ENCODE assay signal across 12 cellular contexts in the genomic region with DNA sequence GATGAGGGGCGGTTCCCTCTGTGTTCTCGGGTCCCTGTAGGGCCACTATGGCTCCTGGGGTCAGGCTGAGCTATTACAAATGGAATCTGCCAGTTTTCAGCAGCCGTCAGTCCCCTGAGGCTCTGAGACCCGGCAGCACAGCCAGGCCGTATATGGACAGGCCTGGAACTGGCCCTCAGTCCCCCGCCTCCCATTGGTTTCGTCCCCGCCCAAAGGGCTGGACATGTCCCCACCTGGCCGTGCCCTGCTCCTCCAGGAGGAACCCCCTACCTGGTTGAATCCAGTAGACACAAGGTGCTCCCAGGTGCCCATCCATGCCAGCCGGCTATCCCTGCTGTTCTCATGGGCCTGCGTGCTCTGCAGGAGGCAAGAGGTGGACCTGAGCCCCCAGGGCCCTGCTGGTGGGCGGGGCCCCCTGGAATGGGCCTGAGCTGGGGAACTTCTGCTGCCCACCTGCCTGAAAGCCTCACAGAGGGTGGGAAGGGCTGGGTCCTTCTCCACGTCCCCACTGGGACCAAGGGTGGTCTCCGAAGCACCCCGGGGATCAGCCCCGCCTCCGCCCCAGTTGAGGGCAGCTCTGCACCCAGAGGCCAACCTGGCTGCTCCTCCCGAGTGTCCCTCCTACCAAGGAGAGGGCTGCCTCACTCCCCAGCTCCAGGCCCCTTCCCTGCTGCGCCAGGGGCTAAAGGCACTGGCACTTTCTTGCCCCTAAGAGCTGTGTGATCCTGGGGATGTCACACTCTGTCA. TPM values are rescaled to one million over a fixed set of nuclear protein-coding genes. Genes with fewer than 3 reads are reported as not detected.
DNase-seq lines count a peak whose midpoint lies in the region; TF ChIP-seq lines count a peak whose summit lies in the region.
"Had no signal": no experiment of that assay in that cellular context is flagged by ENCODE, and none has a peak within 500 bp of the region (broad histone marks: within the 10 kb centered on the region; RNA-seq: fewer than 3 reads in every experiment).

No MANE protein-coding gene starts in this region.

- H3K27me3 ChIP-seq in A673 (replicated peaks; ENCODE audit: insufficient read depth, low read depth, low read length, poor library complexity), result no peaks in the 10 kb centered on the region
- no peaks in the 10 kb centered on the region for H3K27me3 ChIP-seq in NT2/D1 (ENCODE audit: insufficient read depth, insufficient read length)
- H3K27me3 ChIP-seq in osteoblast (ENCODE audit: insufficient read depth, low read length), result no peaks in the 10 kb centered on the region

- H3K9me3 ChIP-seq in A673 (ENCODE audit: low read depth, low read length, poor library complexity, severe bottlenecking) (no peaks in the 10 kb centered on the region), NT2/D1 (ENCODE audit: insufficient read depth, low read length) (no peaks in the 10 kb centered on the region), osteoblast (ENCODE audit: low read depth, low read length) (no peaks in the 10 kb centered on the region)

- BruUV-seq in A673 (replicated peaks; lab: Mats Ljungman, UMichigan), result no TSS peak

- no peak overlapping the region for H2AFZ ChIP-seq in osteoblast (ENCODE audit: low read length)

- CTCF ChIA-PET in A673 (lab: Charles Lee), result interaction anchor here (0.9 to 1.0 kb wide), 2 partner anchors 14 to 103 kb away, joined by 4 to 5 read pairs; no protein-coding TSS in a partner anchor

- no peak for DNase-seq in A673 (ENCODE audit: low spot score)
- DNase-seq in NT2/D1 (ENCODE audit: low read depth, low spot score), result no peak
- DNase-seq in fibroblast of mammary gland (ENCODE audit: low read depth), result peak; percentile 44
- DNase-seq in osteoblast (ENCODE audit: insufficient read length, low spot score, missing footprints), result peak; percentile 97
- DNase-seq in NCI-H748 (lab: John Stamatoyannopoulos, UW; ENCODE audit: unreplicated experiment), result no peak
- no peak for DNase-seq in posterior cingulate gyrus
- DNase-seq in dedifferentiated amniotic fluid mesenchymal stem cell (ENCODE audit: extremely low spot score), result no peak
- DNase-seq in NAMALWA (ENCODE audit: low spot score), result no peak
- DNase-seq: activated B cell treated with CpG ODN at 0.5 μM for 24 hours, HCEC 1CT, mammary epithelial cell, NCI-H446 had no signal

- H4K20me1 ChIP-seq in osteoblast (ENCODE audit: insufficient read depth, low read length), result peaks cover 28% of the 10 kb centered on the region

- H3K27ac ChIP-seq in A673 (ENCODE audit: low read depth, low read length, poor library complexity, severe bottlenecking) (peak overlapping the region; percentile 24), osteoblast (ENCODE audit: low read depth, low read length) (no peak overlapping the region)

- peak overlapping the region; percentile 47 for H3K9ac ChIP-seq in NT2/D1 (ENCODE audit: insufficient read length, low read depth)

- no peak overlapping the region for H3K4me2 ChIP-seq in osteoblast (ENCODE audit: insufficient read depth, low read length)

- POLR2A ChIA-PET in A673 (lab: Charles Lee; ENCODE audit: low non-redundant PET), result no interaction called here

- no peak for TF ChIP-seq CTCF in A673 (conservative IDR thresholded peaks at IDR 0.05; ENCODE audit: low read depth, low read length)
- TF ChIP-seq CTCF in fibroblast of mammary gland (conservative IDR thresholded peaks at IDR 0.05; ENCODE audit: control insufficient read depth, insufficient read depth, low read depth, low read length), result no peak
- no peak for TF ChIP-seq CTCF in osteoblast (IDR thresholded peaks at IDR 0.05; ENCODE audit: extremely low read depth, low read depth, low read length)

- H3K4me1 ChIP-seq in A673 (ENCODE audit: insufficient read depth, low read length, poor library complexity, severe bottlenecking) (peaks cover 41% of the 10 kb centered on the region), NT2/D1 (ENCODE audit: insufficient read depth, insufficient read length) (peaks cover 70% of the 10 kb centered on the region), osteoblast (ENCODE audit: insufficient read depth, low read length) (peaks cover 58% of the 10 kb centered on the region)

- intact Hi-C loops in A673 (cut with micrococcal nuclease; ENCODE audit: unreplicated experiment), result no loop called here
- intact Hi-C loops in posterior cingulate gyrus (cut with DNase I), result no loop called here

- H3K79me2 ChIP-seq in osteoblast (ENCODE audit: insufficient read depth, low read length), result peaks cover 5% of the 10 kb centered on the region

- H3K36me3 ChIP-seq in A673 (ENCODE audit: insufficient read depth, low read length, poor library complexity, severe bottlenecking), result no peaks in the 10 kb centered on the region
- peaks cover 31% of the 10 kb centered on the region for H3K36me3 ChIP-seq in NT2/D1 (ENCODE audit: insufficient read depth, insufficient read length, low read length)
- peaks cover 6% of the 10 kb centered on the region for H3K36me3 ChIP-seq in osteoblast (ENCODE audit: insufficient read depth, low read length)

- H3K4me3 ChIP-seq in A673 (ENCODE audit: low read depth, low read length, poor library complexity, severe bottlenecking) (no peak overlapping the region), NT2/D1 (ENCODE audit: insufficient read length, low read depth) (no peak overlapping the region), fibroblast of mammary gland (ENCODE audit: control insufficient read depth, low read depth, low read length) (no peak overlapping the region), osteoblast (ENCODE audit: insufficient read depth, low read length) (no peak overlapping the region)

RNA-seq across cellular contexts. Expression of a gene that starts 16.8 kb away (rescaled TPM):
- total RNA-seq in A673 (2021) (5.4 and 6.6 TPM in 2 replicates), osteoblast (202 and 217 TPM in 2 replicates)

RNA-seq across cellular contexts. Expression of a gene that starts 27.9 kb away (rescaled TPM):
- 24.4 and 31.2 TPM in 2 replicates for total RNA-seq in A673 (2021)
- 9.7 and 17.7 TPM in 2 replicates for total RNA-seq in osteoblast

RNA-seq across cellular contexts. Expression of a gene that starts 37.2 kb away (rescaled TPM):
- total RNA-seq in A673 (2021) (101 and 105 TPM in 2 replicates), osteoblast (30.0 and 30.9 TPM in 2 replicates)

RNA-seq across cellular contexts. Expression of a gene that starts 37.3 kb away (rescaled TPM):
- total RNA-seq in A673 (2021) (89.7 and 90.3 TPM in 2 replicates), osteoblast (17.4 and 18.6 TPM in 2 replicates)

Comparison
In these comparisons a context has a peak if more than half of its experiments do, and no peak if none do; other contexts are left out.
1. DNase-seq: peak in fibroblast of mammary gland (single experiment) and osteoblast (single experiment); none in A673 (single experiment), NT2/D1 (single experiment), NCI-H748 (single experiment), posterior cingulate gyrus (0 of 10), dedifferentiated amniotic fluid mesenchymal stem cell (single experiment) and NAMALWA (single experiment).
2. RNA of a gene that starts 16.8 kb away (total RNA-seq): 202 to 217 TPM in osteoblast; 5.4 to 6.6 TPM in A673; every median in the first group is over 10 times any median in the second.